ENCODE assay signal across 8 cellular contexts in the genomic region with DNA sequence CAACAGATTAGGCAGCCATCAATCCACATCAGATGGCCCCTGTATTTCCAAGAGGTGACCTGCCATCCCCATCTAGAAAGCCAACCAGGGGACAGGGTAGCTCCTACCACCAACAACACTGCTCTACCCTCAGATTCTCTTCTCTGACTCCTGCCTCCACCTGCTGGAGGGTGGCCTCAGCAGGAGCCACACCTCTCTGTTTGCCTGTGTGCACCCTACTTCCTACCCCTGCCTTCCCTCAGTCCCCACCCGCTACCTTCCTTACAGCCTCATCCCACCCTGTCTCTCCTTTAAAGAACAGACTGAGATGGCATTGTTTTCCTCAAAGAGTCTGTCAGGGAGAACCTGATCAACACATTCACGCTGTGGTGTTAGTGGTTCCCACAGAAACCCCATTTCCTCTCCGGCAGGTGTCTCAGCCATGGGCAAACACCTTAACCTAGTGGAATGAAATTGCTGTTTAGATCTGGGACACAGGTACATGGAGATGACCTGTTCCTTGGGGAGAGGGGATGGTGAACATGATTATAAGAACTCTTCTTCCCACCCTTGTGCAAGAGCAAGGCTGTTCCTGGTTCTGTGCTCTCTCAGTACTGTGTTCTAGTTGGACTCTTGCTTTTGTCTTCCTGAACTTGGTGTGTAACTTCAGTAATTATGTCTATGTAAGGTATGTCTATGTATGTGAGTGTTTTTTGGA. TPM values are rescaled to one million over a fixed set of nuclear protein-coding genes. Genes with fewer than 3 reads are reported as not detected.
DNase-seq lines count a peak whose midpoint lies in the region; ATAC-seq and TF ChIP-seq lines count a peak whose summit lies in the region.

No MANE protein-coding gene starts in this region.

- no peaks in the 10 kb centered on the region for H3K9me3 ChIP-seq in CD8-positive, alpha-beta T cell (ENCODE audit: low read length)
- H3K9me3 ChIP-seq in mucosa of stomach (ENCODE audit: control insufficient read depth, low read length), result no peaks in the 10 kb centered on the region
- H3K9me3 ChIP-seq in esophagus squamous epithelium, result no peaks in the 10 kb centered on the region

- DNase-seq in CD8-positive, alpha-beta T cell, result peak in 3 of 7 experiments; percentile 27 to 42 (median 37)
- DNase-seq in HFF-Myc (ENCODE audit: extremely low read depth, low read depth) (no peak), GM19240 (ENCODE audit: insufficient read length, low spot score) (no peak), GOT3 (lab: John Stamatoyannopoulos, UW) (no peak), esophagus squamous epithelium (lab: John Stamatoyannopoulos, UW) (no peak)
- no peak for DNase-seq in activated naive CD8-positive, alpha-beta T cell treated with anti-CD3 and anti-CD28 coated beads, Interleukin-2, amount 50 U/mL, for 24 hours

- H3K4me3 ChIP-seq in CD8-positive, alpha-beta T cell (ENCODE audit: low read depth, low read length), result peak overlapping the region; percentile 94
- peak overlapping the region; percentile 98 for H3K4me3 ChIP-seq in HFF-Myc (replicated peaks; ENCODE audit: low read depth, low read length)
- H3K4me3 ChIP-seq in mucosa of stomach (ENCODE audit: low read length), result peak overlapping the region; percentile 80
- H3K4me3 ChIP-seq in esophagus squamous epithelium, result peak overlapping the region in 2 of 4 donors; percentile 95 to 98

- no peak for TF ChIP-seq CTCF in CD8-positive, alpha-beta T cell (IDR thresholded peaks at IDR 0.05)
- TF ChIP-seq CTCF in HFF-Myc (IDR thresholded peaks at IDR 0.05; ENCODE audit: low read depth, low read length, missing control alignments), result no peak
- TF ChIP-seq CTCF in esophagus squamous epithelium (IDR thresholded peaks at IDR 0.05), result no peak

- POLR2A ChIA-PET in CD8-positive, alpha-beta T cell (lab: Charles Lee), result interaction anchor here (3.0 to 3.5 kb wide), 2 partner anchors 50 to 64 kb away, joined by 14 to 20 read pairs; a partner anchor contains a TSS

- no peaks in the 10 kb centered on the region for H3K36me3 ChIP-seq in CD8-positive, alpha-beta T cell (ENCODE audit: insufficient read depth, low read length)
- H3K36me3 ChIP-seq in mucosa of stomach (ENCODE audit: control insufficient read depth, insufficient read depth, low read length), result no peaks in the 10 kb centered on the region
- no peaks in the 10 kb centered on the region for H3K36me3 ChIP-seq in esophagus squamous epithelium

- intact Hi-C loops in CD8-positive, alpha-beta T cell (cut with DNase I, micrococcal nuclease), result loop anchor here in 1 of 2 experiments (2.0 to 5.0 kb wide), 8 partner anchors 49 to 1840 kb away; a partner anchor contains a TSS
- intact Hi-C loops in esophagus squamous epithelium (cut with DNase I), result no loop called here

- H3K27me3 ChIP-seq in CD8-positive, alpha-beta T cell (ENCODE audit: insufficient read depth, low read length), result no peaks in the 10 kb centered on the region
- H3K27me3 ChIP-seq in mucosa of stomach (ENCODE audit: control insufficient read depth, insufficient read depth, low read length), result no peaks in the 10 kb centered on the region
- no peaks in the 10 kb centered on the region for H3K27me3 ChIP-seq in esophagus squamous epithelium

- 83 to 92% methylated on average over 3 of the region's 3 CpGs for WGBS in esophagus squamous epithelium, 2 donors

- peaks cover 61% of the 10 kb centered on the region for H3K4me1 Mint-ChIP-seq in CD8-positive, alpha-beta T cell (ENCODE audit: low read depth)
- peaks cover 40% of the 10 kb centered on the region for H3K4me1 Mint-ChIP-seq in activated naive CD8-positive, alpha-beta T cell treated with anti-CD3 and anti-CD28 coated beads, Interleukin-2, amount 50 U/mL, for 24 hours

- peak overlapping the region; percentile 95 for H3K27ac ChIP-seq in CD8-positive, alpha-beta T cell (ENCODE audit: low read depth, low read length)
- H3K27ac ChIP-seq in esophagus squamous epithelium, result peak overlapping the region in 2 of 4 donors; percentile 31 to 90

- CTCF ChIA-PET in CD8-positive, alpha-beta T cell (lab: Charles Lee), result no interaction called here

- ATAC-seq in CD8-positive, alpha-beta T cell, result peak; percentile 38
- peak; percentile 43 for ATAC-seq in activated naive CD8-positive, alpha-beta T cell treated with anti-CD3 and anti-CD28 coated beads, Interleukin-2, amount 50 U/mL, for 24 hours
- no peak for ATAC-seq in HG03521 (IDR thresholded peaks at IDR 0.05; ENCODE audit: unreplicated experiment)

- H3K4me3 Mint-ChIP-seq in CD8-positive, alpha-beta T cell, result peak overlapping the region; percentile 88
- peak overlapping the region; percentile 88 for H3K4me3 Mint-ChIP-seq in activated naive CD8-positive, alpha-beta T cell treated with anti-CD3 and anti-CD28 coated beads, Interleukin-2, amount 50 U/mL, for 24 hours

- H3K27me3 Mint-ChIP-seq in CD8-positive, alpha-beta T cell (ENCODE audit: low read depth), result no peaks in the 10 kb centered on the region
- H3K27me3 Mint-ChIP-seq in activated naive CD8-positive, alpha-beta T cell treated with anti-CD3 and anti-CD28 coated beads, Interleukin-2, amount 50 U/mL, for 24 hours, result no peaks in the 10 kb centered on the region

- peak overlapping the region; percentile 87 for H3K9ac ChIP-seq in mucosa of stomach (ENCODE audit: low read length)

- no peaks in the 10 kb centered on the region for H3K9me3 Mint-ChIP-seq in CD8-positive, alpha-beta T cell
- H3K9me3 Mint-ChIP-seq in activated naive CD8-positive, alpha-beta T cell treated with anti-CD3 and anti-CD28 coated beads, Interleukin-2, amount 50 U/mL, for 24 hours, result no peaks in the 10 kb centered on the region

- peaks cover 3% of the 10 kb centered on the region for H3K36me3 Mint-ChIP-seq in CD8-positive, alpha-beta T cell
- peaks cover 2% of the 10 kb centered on the region for H3K36me3 Mint-ChIP-seq in activated naive CD8-positive, alpha-beta T cell treated with anti-CD3 and anti-CD28 coated beads, Interleukin-2, amount 50 U/mL, for 24 hours (ENCODE audit: low read depth)

- peak overlapping the region; percentile 95 for H3K27ac Mint-ChIP-seq in CD8-positive, alpha-beta T cell
- H3K27ac Mint-ChIP-seq in activated naive CD8-positive, alpha-beta T cell treated with anti-CD3 and anti-CD28 coated beads, Interleukin-2, amount 50 U/mL, for 24 hours, result peak overlapping the region; percentile 43

- peaks cover 29% of the 10 kb centered on the region for H3K4me1 ChIP-seq in CD8-positive, alpha-beta T cell (ENCODE audit: insufficient read depth, low read length)
- H3K4me1 ChIP-seq in mucosa of stomach (ENCODE audit: control insufficient read depth, insufficient read depth, low read length) (peaks cover 17% of the 10 kb centered on the region), esophagus squamous epithelium (peaks cover 13 to 48% (median 17%) of the 10 kb centered on the region in 3 donors)

- TF ChIP-seq POLR2A in esophagus squamous epithelium (IDR thresholded peaks at IDR 0.05), result no peak

RNA-seq across cellular contexts. Expression of a gene that starts 1.8 kb away (rescaled TPM):
- total RNA-seq in CD8-positive, alpha-beta T cell, result 10 to 100 TPM; 62.4 to 70.1 TPM
- total RNA-seq in esophagus squamous epithelium, result 10 to 100 TPM; 26.5 to 48.4 (median 40.2) TPM

RNA-seq across cellular contexts. Expression of a gene that starts 50.6 kb away (rescaled TPM):
- total RNA-seq in CD8-positive, alpha-beta T cell, result 10 to 100 TPM; 35.2 to 39.2 TPM
- 100 to 1,000 TPM in 2 of 4 donors, 10 to 100 TPM in 2; 70.8 to 127 (median 95.6) TPM for total RNA-seq in esophagus squamous epithelium
